11 cellular contexts compared by ENCODE assay signal in the genomic region with DNA sequence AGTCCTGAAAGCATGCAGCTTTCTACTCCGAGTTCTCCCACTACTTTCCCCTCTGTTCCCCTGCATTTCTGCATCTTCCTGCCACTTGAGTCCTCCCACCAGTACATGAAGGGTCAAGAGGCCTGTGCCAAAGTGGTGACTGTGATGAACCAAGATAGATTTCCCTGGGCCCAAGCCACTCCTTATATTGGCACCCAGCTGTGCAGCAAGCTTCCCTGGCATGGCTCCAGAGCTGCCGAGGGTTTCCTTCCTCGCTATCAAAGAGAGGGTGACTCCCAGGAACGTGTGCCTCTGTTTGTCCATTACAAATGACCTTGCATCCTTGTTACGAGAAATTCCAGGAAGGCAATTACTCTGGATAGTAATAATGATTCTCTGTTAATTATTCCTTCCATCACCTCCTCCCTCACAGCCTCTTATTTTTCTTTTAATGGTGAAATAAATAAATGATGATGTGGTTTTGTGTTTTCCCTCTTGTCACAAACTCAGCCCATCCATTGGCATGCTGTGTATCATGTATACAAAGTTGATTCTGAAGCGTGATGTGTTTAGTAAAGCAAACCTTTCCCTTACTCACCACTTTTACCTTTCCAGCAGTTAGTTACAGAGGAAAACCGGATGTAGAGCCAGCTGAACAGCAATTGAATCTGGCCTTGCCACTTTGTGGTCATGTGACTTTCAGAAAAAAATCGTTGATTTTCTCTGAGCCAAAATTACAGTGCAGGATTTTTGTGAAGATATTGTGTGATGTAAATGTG. TPM values are rescaled to one million over a fixed set of nuclear protein-coding genes. Genes with fewer than 3 reads are reported as not detected.
DNase-seq lines count a peak whose midpoint lies in the region; ATAC-seq and TF ChIP-seq lines count a peak whose summit lies in the region.
"Had no signal": no experiment of that assay in that cellular context is flagged by ENCODE, and none has a peak within 500 bp of the region (broad histone marks: within the 10 kb centered on the region; RNA-seq: fewer than 3 reads in every experiment).

No MANE protein-coding gene starts in this region.

- H2BK15ac ChIP-seq in mesenchymal stem cell (ENCODE audit: low read depth, poor library complexity, severe bottlenecking), result no peak overlapping the region

- peaks cover 26% of the 10 kb centered on the region for H3K4me1 Mint-ChIP-seq in stimulated activated naive CD8-positive, alpha-beta T cell treated with anti-CD3 and anti-CD28 coated beads, Interleukin-15, amount 100 ng/mL, for 72 hours

- no peak overlapping the region for H4K91ac ChIP-seq in mesenchymal stem cell (ENCODE audit: low read length)

- H3K14ac ChIP-seq in mesenchymal stem cell (ENCODE audit: low read length in 2 of 2), result peak overlapping the region in 1 of 2 experiments; percentile 29

- no peak overlapping the region for H3K4me2 ChIP-seq in mesenchymal stem cell (ENCODE audit: low read length, poor library complexity, severe bottlenecking)

- H3K27ac Mint-ChIP-seq in stimulated activated naive CD8-positive, alpha-beta T cell treated with anti-CD3 and anti-CD28 coated beads, Interleukin-15, amount 100 ng/mL, for 72 hours, result no peak overlapping the region
- H3K27ac Mint-ChIP-seq: activated naive CD8-positive, alpha-beta T cell treated with anti-CD3 and anti-CD28 coated beads, Interleukin-2, amount 10 ng/mL, durations not matched to agents 7 days and 5 days had no signal

- no peak overlapping the region for H3K4me3 Mint-ChIP-seq in stimulated activated naive CD8-positive, alpha-beta T cell treated with anti-CD3 and anti-CD28 coated beads, Interleukin-15, amount 100 ng/mL, for 72 hours
- H3K4me3 Mint-ChIP-seq: activated naive CD8-positive, alpha-beta T cell treated with anti-CD3 and anti-CD28 coated beads, Interleukin-2, amount 10 ng/mL, durations not matched to agents 7 days and 5 days had no signal

- POLR2A ChIA-PET in A673 (lab: Charles Lee; ENCODE audit: low non-redundant PET), result no interaction called here

- DNase-seq in A673 (ENCODE audit: low spot score) (peak; percentile 45), NCI-H2029 (lab: John Stamatoyannopoulos, UW) (peak; percentile 42), mesenchymal stem cell (no peak), NOMO-1 treated with DMSO at 0.1 percent for 48 hours (lab: John Stamatoyannopoulos, UW; ENCODE audit: unreplicated experiment) (no peak)
- no peak for DNase-seq in activated effector memory CD4-positive, alpha-beta T cell treated with anti-CD3 and anti-CD28 coated beads, Interleukin-2, amount 50 U/mL, for 16 hours
- no peak for DNase-seq in stimulated activated naive CD8-positive, alpha-beta T cell treated with anti-CD3 and anti-CD28 coated beads, Interleukin-15, amount 100 ng/mL, for 72 hours
- DNase-seq: activated naive CD8-positive, alpha-beta T cell treated with anti-CD3 and anti-CD28 coated beads, Interleukin-2, amount 10 ng/mL, durations not matched to agents 7 days and 5 days; foreskin melanocyte had no signal

- CTCF ChIA-PET in A673 (lab: Charles Lee), result interaction anchor here (1.1 kb wide), 1 partner anchor 33 kb away, joined by 4 read pairs; no protein-coding TSS in a partner anchor

- intact Hi-C loops in A673 (cut with micrococcal nuclease; ENCODE audit: unreplicated experiment), result no loop called here

- H3K18ac ChIP-seq in mesenchymal stem cell (ENCODE audit: low read depth in 1 of 2, low read length in 2 of 2), result peak overlapping the region; percentile 13 to 69

- peak overlapping the region; percentile 59 for H4K8ac ChIP-seq in mesenchymal stem cell (ENCODE audit: low read length)

- no peak overlapping the region for H2BK120ac ChIP-seq in mesenchymal stem cell (ENCODE audit: low read depth, low read length)

- H3K9me3 Mint-ChIP-seq in stimulated activated naive CD8-positive, alpha-beta T cell treated with anti-CD3 and anti-CD28 coated beads, Interleukin-15, amount 100 ng/mL, for 72 hours, result no peaks in the 10 kb centered on the region
- H3K9me3 Mint-ChIP-seq: activated naive CD8-positive, alpha-beta T cell treated with anti-CD3 and anti-CD28 coated beads, Interleukin-2, amount 10 ng/mL, durations not matched to agents 7 days and 5 days had no signal

- H3K9ac ChIP-seq in endocrine pancreas (ENCODE audit: control insufficient read depth, insufficient read depth, low read length), result no peak overlapping the region
- H3K9ac ChIP-seq in mesenchymal stem cell (ENCODE audit: low read length), result no peak overlapping the region

- peak overlapping the region; percentile 35 to 37 for H2BK12ac ChIP-seq in mesenchymal stem cell (ENCODE audit: low read length in 2 of 2)

- H3K4ac ChIP-seq in mesenchymal stem cell (ENCODE audit: low read depth in 1 of 2, low read length in 2 of 2), result no peak overlapping the region

- H2AK5ac ChIP-seq in mesenchymal stem cell (ENCODE audit: low read length, severe bottlenecking), result peak overlapping the region; percentile 35

- H3K23ac ChIP-seq in mesenchymal stem cell (ENCODE audit: low read length in 2 of 2), result no peak overlapping the region

- H3K9me3 ChIP-seq in A673 (ENCODE audit: low read depth, low read length, poor library complexity, severe bottlenecking) (no peaks in the 10 kb centered on the region), endocrine pancreas (ENCODE audit: control insufficient read depth, low read length) (no peaks in the 10 kb centered on the region), mesenchymal stem cell (ENCODE audit: control insufficient read depth, low read length) (no peaks in the 10 kb centered on the region)
- H3K9me3 ChIP-seq: neutrophil had no signal

- H2AFZ ChIP-seq in mesenchymal stem cell (ENCODE audit: low read depth, low read length), result no peak overlapping the region

- no peak overlapping the region for H3K27ac ChIP-seq in A673 (ENCODE audit: low read depth, low read length, poor library complexity, severe bottlenecking)
- no peak overlapping the region for H3K27ac ChIP-seq in mesenchymal stem cell (ENCODE audit: low read length, poor library complexity, severe bottlenecking)
- H3K27ac ChIP-seq: neutrophil had no signal

- ATAC-seq in stimulated activated naive CD8-positive, alpha-beta T cell treated with anti-CD3 and anti-CD28 coated beads, Interleukin-15, amount 100 ng/mL, for 72 hours, result no peak
- ATAC-seq in GM19324 (IDR thresholded peaks at IDR 0.05; ENCODE audit: low FRiP score, unreplicated experiment), result no peak

- H3K27me3 ChIP-seq in A673 (replicated peaks; ENCODE audit: insufficient read depth, low read depth, low read length, poor library complexity), result no peaks in the 10 kb centered on the region
- no peaks in the 10 kb centered on the region for H3K27me3 ChIP-seq in endocrine pancreas (ENCODE audit: control insufficient read depth, insufficient read depth, low read length)
- no peaks in the 10 kb centered on the region for H3K27me3 ChIP-seq in mesenchymal stem cell (ENCODE audit: control insufficient read depth in 1 of 2, insufficient read depth in 1 of 2, low read length in 2 of 2)

- peaks cover 3% of the 10 kb centered on the region for H3K79me1 ChIP-seq in mesenchymal stem cell (replicated peaks; ENCODE audit: low read length, poor library complexity, severe bottlenecking)

- no peak for TF ChIP-seq CTCF in A673 (conservative IDR thresholded peaks at IDR 0.05; ENCODE audit: low read depth, low read length)

- WGBS in mesenchymal stem cell, result 85% methylated on average over 7 of the region's 8 CpGs

- H2BK5ac ChIP-seq in mesenchymal stem cell (ENCODE audit: low read depth, low read length, poor library complexity, severe bottlenecking), result no peak overlapping the region

- no peaks in the 10 kb centered on the region for H3K27me3 Mint-ChIP-seq in stimulated activated naive CD8-positive, alpha-beta T cell treated with anti-CD3 and anti-CD28 coated beads, Interleukin-15, amount 100 ng/mL, for 72 hours
- H3K27me3 Mint-ChIP-seq: activated naive CD8-positive, alpha-beta T cell treated with anti-CD3 and anti-CD28 coated beads, Interleukin-2, amount 10 ng/mL, durations not matched to agents 7 days and 5 days had no signal

- no TSS peak for BruUV-seq in A673 (replicated peaks; lab: Mats Ljungman, UMichigan)

- H3K4me1 ChIP-seq in A673 (ENCODE audit: insufficient read depth, low read length, poor library complexity, severe bottlenecking), result peaks cover 19% of the 10 kb centered on the region
- peaks cover 8% of the 10 kb centered on the region for H3K4me1 ChIP-seq in endocrine pancreas (ENCODE audit: control insufficient read depth, insufficient read depth, low read length)
- peaks cover 3% of the 10 kb centered on the region for H3K4me1 ChIP-seq in mesenchymal stem cell (ENCODE audit: control insufficient read depth, insufficient read depth, low read depth, low read length)

- H3K36me3 ChIP-seq in A673 (ENCODE audit: insufficient read depth, low read length, poor library complexity, severe bottlenecking) (no peaks in the 10 kb centered on the region), endocrine pancreas (ENCODE audit: control insufficient read depth, insufficient read depth, low read length) (no peaks in the 10 kb centered on the region), mesenchymal stem cell (ENCODE audit: control insufficient read depth in 1 of 2, insufficient read depth in 2 of 2, low read depth in 1 of 2, low read length in 2 of 2) (peaks cover 0 to 6% of the 10 kb centered on the region in 2 experiments)
- H3K36me3 ChIP-seq: neutrophil had no signal

- H3K4me3 ChIP-seq in A673 (ENCODE audit: low read depth, low read length, poor library complexity, severe bottlenecking) (no peak overlapping the region), endocrine pancreas (ENCODE audit: control insufficient read depth, insufficient read depth, low read length) (peak overlapping the region; percentile 6), mesenchymal stem cell (ENCODE audit: insufficient read depth in 1 of 2, low read depth in 1 of 2, low read length in 2 of 2) (no peak overlapping the region)

RNA-seq across cellular contexts. Expression of a gene that starts 8.3 kb away (rescaled TPM):
- total RNA-seq in A673 (2021), result 22.5 and 25.0 TPM in 2 replicates
- polyA plus RNA-seq in mesenchymal stem cell (2013, experiment 1 of 2), result 27.3 TPM
- polyA plus RNA-seq in mesenchymal stem cell (2013, experiment 2 of 2), result 27.1 TPM

RNA-seq across cellular contexts. Expression of a gene that starts 14.7 kb away (rescaled TPM):
- 6.1 and 7.3 TPM in 2 replicates for total RNA-seq in A673 (2021)
- 46.6 TPM for polyA plus RNA-seq in mesenchymal stem cell (2013, experiment 1 of 2)
- 46.8 TPM for polyA plus RNA-seq in mesenchymal stem cell (2013, experiment 2 of 2)

RNA-seq across cellular contexts. Expression of a gene that starts 25.8 kb away (rescaled TPM):
- total RNA-seq in A673 (2021), result not detected in 2 replicates
- polyA plus RNA-seq in mesenchymal stem cell (2013, experiment 1 of 2), result not detected
- polyA plus RNA-seq in mesenchymal stem cell (2013, experiment 2 of 2), result not detected
- total RNA-seq: activated naive CD8-positive, alpha-beta T cell treated with anti-CD3 and anti-CD28 coated beads, Interleukin-2, amount 10 ng/mL, durations not matched to agents 7 days and 5 days had no signal

RNA-seq across cellular contexts. Expression of a gene that starts 49.9 kb away (rescaled TPM):
- not detected in 2 replicates for total RNA-seq in A673 (2021)
- polyA plus RNA-seq in mesenchymal stem cell (2013, experiment 1 of 2), result not detected
- polyA plus RNA-seq in mesenchymal stem cell (2013, experiment 2 of 2), result not detected
- total RNA-seq: activated naive CD8-positive, alpha-beta T cell treated with anti-CD3 and anti-CD28 coated beads, Interleukin-2, amount 10 ng/mL, durations not matched to agents 7 days and 5 days had no signal

Comparison
In these comparisons a context has a peak if more than half of its experiments do, and no peak if none do; other contexts are left out.
1. DNase-seq: peak in A673 (single experiment) and NCI-H2029 (single experiment); none in mesenchymal stem cell (single experiment), activated effector memory CD4-positive, alpha-beta T cell treated with anti-CD3 and anti-CD28 coated beads, Interleukin-2, amount 50 U/mL, for 16 hours (single experiment), stimulated activated naive CD8-positive, alpha-beta T cell treated with anti-CD3 and anti-CD28 coated beads, Interleukin-15, amount 100 ng/mL, for 72 hours (0 of 2) and NOMO-1 treated with DMSO at 0.1 percent for 48 hours (single experiment).